Comparison of ENCODE assay signal across 6 cellular contexts in the genomic region with DNA sequence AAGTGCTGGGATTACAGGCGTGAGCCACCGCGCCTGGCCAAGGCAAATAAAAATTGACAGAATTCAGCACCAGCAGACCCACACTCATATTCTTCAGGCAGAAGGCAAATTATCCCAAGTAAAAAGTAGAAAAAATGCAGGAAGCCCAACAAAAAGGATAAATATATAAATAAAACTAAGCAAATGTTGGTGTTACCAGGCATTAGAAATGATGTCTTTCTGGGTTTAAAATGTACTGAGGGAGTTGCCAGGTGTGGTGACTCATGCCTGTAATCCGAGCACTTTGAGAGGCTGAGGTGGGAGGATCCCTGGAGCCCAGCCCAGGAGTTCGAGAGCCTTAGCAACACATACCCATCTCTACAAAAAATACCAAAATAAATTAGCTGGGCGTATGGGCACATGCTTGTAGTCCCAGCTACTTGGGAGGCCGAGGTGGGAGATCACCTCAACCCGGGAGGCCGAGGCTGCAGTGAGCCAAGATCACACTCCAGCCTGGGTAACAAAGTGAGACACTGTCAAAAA. TPM values are rescaled to one million over a fixed set of nuclear protein-coding genes. Genes with fewer than 3 reads are reported as not detected.
DNase-seq lines count a peak whose midpoint lies in the region; ATAC-seq, FAIRE-seq and TF ChIP-seq lines count a peak whose summit lies in the region.

No MANE protein-coding gene starts in this region.

- no peaks in the 10 kb centered on the region for H3K9me3 Mint-ChIP-seq in brain

- peak overlapping the region in 4 of 5 experiments; percentile 64 to 82 (median 80) for H3K27ac Mint-ChIP-seq in brain

- no peak for TF ChIP-seq EP300 in ovary (IDR thresholded peaks at IDR 0.05)

- H3K4me3 ChIP-seq in ovary, result no peak overlapping the region

- intact Hi-C loops in ovary (cut with DNase I), result loop anchor here in 1 of 4 donors (10.0 kb wide), 1 partner anchor 187 kb away; no protein-coding TSS in a partner anchor

- TF ChIP-seq POLR2A in ovary (IDR thresholded peaks at IDR 0.05), result no peak

- no peaks in the 10 kb centered on the region for H3K9me3 ChIP-seq in ovary

- WGBS in ovary, 3 donors, result 10 to 18% (median 16%) methylated on average over 9 of the region's 9 CpGs

- no peak for ATAC-seq in HG02798 (IDR thresholded peaks at IDR 0.05; ENCODE audit: poor library complexity, unreplicated experiment)

- H3K36me3 ChIP-seq in ovary, result no peaks in the 10 kb centered on the region

- TF ChIP-seq CTCF in brain (conservative IDR thresholded peaks at IDR 0.05), result no peak
- TF ChIP-seq CTCF in ovary (IDR thresholded peaks at IDR 0.05), result no peak

- FAIRE-seq in HTR-8/SVneo (lab: Jason Lieb, UNC), result peak; percentile 64

- peaks cover 6% of the 10 kb centered on the region for H3K4me1 ChIP-seq in ovary (ENCODE audit: insufficient read depth)

- H3K4me1 Mint-ChIP-seq in brain, result peaks cover 32% of the 10 kb centered on the region

- peak overlapping the region; percentile 43 to 51 for H3K27ac ChIP-seq in ovary

- H3K27me3 ChIP-seq in ovary, result no peaks in the 10 kb centered on the region

- H3K36me3 Mint-ChIP-seq in brain, result peaks cover 21% of the 10 kb centered on the region

- DNase-seq in HTR-8/SVneo (ENCODE audit: insufficient read length, low spot score) (peak; percentile 49), ovary (peak; percentile 89 to 96 (median 94)), NAMALWA (ENCODE audit: low spot score) (no peak)
- no peak for DNase-seq in activated T-cell treated with anti-CD3 and anti-CD28 coated beads, Interleukin-2, amount 50 U/mL, for 1 hour

- peak overlapping the region in 3 of 5 experiments; percentile 24 to 77 (median 27) for H3K4me3 Mint-ChIP-seq in brain

- H3K27me3 Mint-ChIP-seq in brain, result no peaks in the 10 kb centered on the region

RNA-seq across cellular contexts. Expression of a gene that starts 6.3 kb away (rescaled TPM):
- polyA plus RNA-seq in brain (ENCODE audit: insufficient read depth, low read depth, low replicate concordance), result 97.8 TPM
- total RNA-seq in ovary, result 100 to 1,000 TPM; 102 to 135 (median 109) TPM
- 100 to 1,000 TPM in 1 of 2 donors, 10 to 100 TPM in 1; 72.6 to 119 TPM for polyA plus RNA-seq in ovary

RNA-seq across cellular contexts. Expression of a gene that starts 6.4 kb away (rescaled TPM):
- 28.2 TPM for polyA plus RNA-seq in brain (ENCODE audit: insufficient read depth, low read depth, low replicate concordance)
- total RNA-seq in ovary, result 10 to 100 TPM; 13.8 to 21.0 (median 14.8) TPM
- 10 to 100 TPM in 1 of 2 donors, 1 to 10 TPM in 1; 2.4 to 18.3 TPM for polyA plus RNA-seq in ovary

RNA-seq across cellular contexts. Expression of a gene that starts 9.8 kb away (rescaled TPM):
- polyA plus RNA-seq in brain (ENCODE audit: insufficient read depth, low read depth, low replicate concordance) (13.6 TPM), ovary (10 to 100 TPM in 1 of 2 donors, under 1 TPM in 1; 0.18 to 14.7 TPM)
- total RNA-seq in ovary, result 10 to 100 TPM; 12.5 to 27.6 (median 21.7) TPM

RNA-seq across cellular contexts. Expression of a gene that starts 10.5 kb away (rescaled TPM):
- polyA plus RNA-seq in brain (ENCODE audit: insufficient read depth, low read depth, low replicate concordance) (47.9 TPM), ovary (10 to 100 TPM in 1 of 2 donors, 1 to 10 TPM in 1; 3.5 to 33.4 TPM)
- 10 to 100 TPM; 23.1 to 62.4 (median 46.4) TPM for total RNA-seq in ovary

RNA-seq across cellular contexts. Expression of a gene that starts 12.9 kb away (rescaled TPM):
- 0.24 TPM for polyA plus RNA-seq in brain (ENCODE audit: insufficient read depth, low read depth, low replicate concordance)
- under 1 TPM in 6 of 7 donors, not detected in 1; 0.07 to 0.40 (median 0.23) TPM for total RNA-seq in ovary
- under 1 TPM in 1 of 2 donors, not detected in 1; 0.24 TPM for polyA plus RNA-seq in ovary

Comparison
In these comparisons a context has a peak if more than half of its experiments do, and no peak if none do; other contexts are left out.
1. DNase-seq: peak in HTR-8/SVneo (single experiment) and ovary (5 of 5); none in NAMALWA (single experiment) and activated T-cell treated with anti-CD3 and anti-CD28 coated beads, Interleukin-2, amount 50 U/mL, for 1 hour (single experiment).